Comparison of ENCODE assay signal across 22 cellular contexts in genomic region chr1:69139007-69139406, GRCh38.
A peak's percentile ranks its signal among the peaks of the same experiment; 100 is the strongest.
DNase-seq lines count a peak whose midpoint lies in the region; ATAC-seq and TF ChIP-seq lines count a peak whose summit lies in the region.
"Had no signal": no experiment of that assay in that cellular context is flagged by ENCODE, and none has a peak within 500 bp of the region (broad histone marks: within the 10 kb centered on the region; RNA-seq: fewer than 3 reads in every experiment).

No MANE protein-coding gene starts in this region.

- H3K4me3 Mint-ChIP-seq in H9 (no peak overlapping the region), HFFc6 (no peak overlapping the region)
- H3K4me3 Mint-ChIP-seq: CD4-positive, CD25-positive, alpha-beta regulatory T cell; GM23338 had no signal

- H2BK5ac ChIP-seq in H9 (ENCODE audit: insufficient read length, low read length): no peak overlapping the region

- H3K23me2 ChIP-seq in H9 (ENCODE audit: insufficient read length, low read depth, low read length, poor library complexity, severe bottlenecking): no peaks in the 10 kb centered on the region

- no peak overlapping the region for H3K27ac ChIP-seq in H9 (ENCODE audit: insufficient read length, low read depth, low read length)
- H3K27ac ChIP-seq: KMS-11 had no signal

- H4K8ac ChIP-seq in H9 (replicated peaks; ENCODE audit: insufficient read length, low read depth, low read length): no peak overlapping the region

- H2BK12ac ChIP-seq in H9 (ENCODE audit: insufficient read length, low read depth, low read length): no peak overlapping the region

- H3K4me1 ChIP-seq in H9 (ENCODE audit: insufficient read depth, low read length): 0 out of 2 replicates have a peak, but pooled peaks cover 2% of the 10 kb centered on the region

- no peaks in the 10 kb centered on the region for H4K20me1 ChIP-seq in H9 (ENCODE audit: control insufficient read depth, insufficient read depth, insufficient read length)

- H3K14ac ChIP-seq in H9 (ENCODE audit: insufficient read depth, low read length): no peak overlapping the region

- no peaks in the 10 kb centered on the region for H3K27me3 ChIP-seq in H9 (ENCODE audit: insufficient read depth, low read length)

- H2BK15ac ChIP-seq in H9 (ENCODE audit: low read depth, low read length): no peak overlapping the region

- no peak overlapping the region for H4K91ac ChIP-seq in H9 (ENCODE audit: insufficient read length, low read depth, low read length)

- H2AFZ ChIP-seq in H9 (ENCODE audit: low read length): no peak overlapping the region

- ATAC-seq in HG03439 (IDR thresholded peaks at IDR 0.05; ENCODE audit: unreplicated experiment): no peak
- ATAC-seq: GM12878, GM23338, HCT116, Panc1, SK-N-SH treated with all-trans-retinoic acid at 6 μM for 48 hours had no signal

- WGBS in H9 (ENCODE audit: extremely low coverage, insufficient read length, low lambda C conversion rate): no CpG with 5 or more reads among the region's 4 CpGs

- no peak overlapping the region for H3K9ac ChIP-seq in H9 (ENCODE audit: extremely low read depth, insufficient read length, low read length)
- H3K9ac ChIP-seq: KMS-11 had no signal

- H2BK20ac ChIP-seq in H9 (ENCODE audit: low read depth, low read length, poor library complexity, severe bottlenecking): no peak overlapping the region

- H3K56ac ChIP-seq in H9 (ENCODE audit: insufficient read length, low read depth, low read length): no peak overlapping the region

- H4K5ac ChIP-seq in H9 (ENCODE audit: insufficient read length, low read depth, low read length): no peak overlapping the region

- TF ChIP-seq CTCF in H9 (conservative IDR thresholded peaks at IDR 0.05) (no peak), HFFc6 (IDR thresholded peaks at IDR 0.05) (no peak)

- H3K36me3 Mint-ChIP-seq in H9 (ENCODE audit: insufficient read depth in 1 of 3, low read depth in 3 of 3) (peaks cover 0 to 14% (median 3%) of the 10 kb centered on the region in 3 experiments; a peak in 5 of 7 replicates), HFFc6 (ENCODE audit: low read depth) (no peaks in the 10 kb centered on the region)
- H3K36me3 Mint-ChIP-seq: CD4-positive, CD25-positive, alpha-beta regulatory T cell had no signal

- H3K9me3 ChIP-seq in H9 (ENCODE audit: control insufficient read depth, low read depth, low read length): no peaks in the 10 kb centered on the region

- H3K23ac ChIP-seq in H9 (ENCODE audit: insufficient read length, low read depth, low read length): no peak overlapping the region

- H3K79me1 ChIP-seq in H9 (ENCODE audit: insufficient read depth, low read depth, low read length, poor library complexity, severe bottlenecking): no peaks in the 10 kb centered on the region

- peak overlapping the region; percentile 30 for H2AK5ac ChIP-seq in H9 (ENCODE audit: insufficient read length, low read length)

- H2BK120ac ChIP-seq in H9 (ENCODE audit: low read depth, low read length, poor library complexity, severe bottlenecking): no peak overlapping the region

- no peak overlapping the region for H3K18ac ChIP-seq in H9 (ENCODE audit: insufficient read length, low read depth, low read length)

- H3K4ac ChIP-seq in H9 (ENCODE audit: low read depth, low read length): no peak overlapping the region

- H3K79me2 ChIP-seq in H9 (ENCODE audit: insufficient read depth, low read length): no peaks in the 10 kb centered on the region

- H3K9me3 Mint-ChIP-seq in H9: peaks cover 3 to 17% of the 10 kb centered on the region in 2 experiments
- peaks cover 49% of the 10 kb centered on the region for H3K9me3 Mint-ChIP-seq in HFFc6

- no peak overlapping the region for H3K4me2 ChIP-seq in H9 (ENCODE audit: insufficient read depth, insufficient read length, low read length)
- H3K4me2 ChIP-seq: GM23338, KMS-11 had no signal

- H3K4me1 Mint-ChIP-seq in H9 (peaks cover 3 to 4% of the 10 kb centered on the region in 2 experiments; a peak in 3 of 4 replicates), HFFc6 (ENCODE audit: low read depth) (no peaks in the 10 kb centered on the region)
- H3K4me1 Mint-ChIP-seq: CD4-positive, CD25-positive, alpha-beta regulatory T cell had no signal

- DNase-seq in H9 (no peak), astrocyte of the hippocampus (ENCODE audit: low read depth, low spot score) (peak; percentile 42), medulla oblongata (ENCODE audit: extremely low spot score) (peak; percentile 76), superior temporal gyrus (ENCODE audit: extremely low spot score) (peak; percentile 63), HFFc6 (no peak), DMS53 (lab: John Stamatoyannopoulos, UW) (no peak)
- DNase-seq: CD4-positive, CD25-positive, alpha-beta regulatory T cell; DMS79; IMR-90; NCI-H1092 treated with DMSO at 0.1 percent for 48 hours; NCI-H1436 treated with DMSO at 0.1 percent for 48 hours; NCI-H1930; NCI-H524; NCI-H774; NK-92 treated with Interleukin-12 subunit alpha and Interleukin-12 subunit beta, amount 100 ng/mL, for 24 hours had no signal

- no peak overlapping the region for H3K27ac Mint-ChIP-seq in H9
- no peak overlapping the region for H3K27ac Mint-ChIP-seq in HFFc6
- H3K27ac Mint-ChIP-seq: CD4-positive, CD25-positive, alpha-beta regulatory T cell; GM23338 had no signal

- H3K27me3 Mint-ChIP-seq in H9 (ENCODE audit: low read depth) (no peaks in the 10 kb centered on the region), HFFc6 (ENCODE audit: insufficient read depth) (no peaks in the 10 kb centered on the region)
- H3K27me3 Mint-ChIP-seq: CD4-positive, CD25-positive, alpha-beta regulatory T cell had no signal

- H3T11ph ChIP-seq in H9 (ENCODE audit: low read length): no peak overlapping the region

Comparison
In these comparisons a context has a peak if more than half of its experiments do, and no peak if none do; other contexts are left out.
1. DNase-seq: peak in astrocyte of the hippocampus (single experiment), medulla oblongata (single experiment) and superior temporal gyrus (single experiment); none in H9 (single experiment), HFFc6 (single experiment) and DMS53 (single experiment).